In the genomic region with DNA sequence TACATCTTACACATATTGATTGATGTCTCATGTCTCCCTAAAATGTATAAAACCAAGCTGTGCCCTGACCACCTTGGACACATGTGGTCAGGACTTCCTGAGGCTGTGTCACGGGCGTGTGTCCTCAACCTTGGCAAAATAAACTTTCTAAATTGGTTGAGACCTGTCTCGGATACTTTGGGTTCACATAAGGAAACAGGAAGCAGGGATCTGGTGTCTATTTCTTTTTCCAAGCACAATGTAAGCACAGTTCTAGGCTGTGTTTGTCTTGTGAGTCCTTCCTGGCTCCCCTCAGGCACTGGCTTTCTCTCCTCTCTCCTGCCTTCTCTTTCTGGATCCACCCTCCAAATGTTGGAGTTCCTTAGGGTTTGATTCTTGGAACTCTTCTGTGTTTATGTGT, we compare ENCODE assay signal across 14 cellular contexts. TPM values are rescaled to one million over a fixed set of nuclear protein-coding genes. Genes with fewer than 3 reads are reported as not detected.
DNase-seq lines count a peak whose midpoint lies in the region; ATAC-seq and TF ChIP-seq lines count a peak whose summit lies in the region.
"Had no signal": no experiment of that assay in that cellular context is flagged by ENCODE, and none has a peak within 500 bp of the region (broad histone marks: within the 10 kb centered on the region; RNA-seq: fewer than 3 reads in every experiment).

No MANE protein-coding gene starts in this region.

- peaks cover 28% of the 10 kb centered on the region for H3K4me1 Mint-ChIP-seq in MCF 10A (ENCODE audit: insufficient read depth, unreplicated experiment)
- H3K4me1 Mint-ChIP-seq in naive thymus-derived CD4-positive, alpha-beta T cell: peaks cover 45 to 67% (median 53%) of the 10 kb centered on the region in 7 donors

- peaks cover 8% of the 10 kb centered on the region for H3K36me3 Mint-ChIP-seq in MCF 10A (ENCODE audit: insufficient read depth, unreplicated experiment)
- H3K36me3 Mint-ChIP-seq in naive thymus-derived CD4-positive, alpha-beta T cell: peaks cover 0 to 24% (median 15%) of the 10 kb centered on the region in 5 donors

- ATAC-seq in naive thymus-derived CD4-positive, alpha-beta T cell: no peak
- no peak for ATAC-seq in GM18517 (IDR thresholded peaks at IDR 0.05; ENCODE audit: unreplicated experiment)
- ATAC-seq: SK-N-SH treated with all-trans-retinoic acid at 6 μM for 48 hours had no signal

- H3K9me3 Mint-ChIP-seq in MCF 10A (ENCODE audit: unreplicated experiment): no peaks in the 10 kb centered on the region
- peaks cover 0 to 8% (median 0%) of the 10 kb centered on the region in 11 donors for H3K9me3 Mint-ChIP-seq in naive thymus-derived CD4-positive, alpha-beta T cell

- POLR2A ChIA-PET in MCF 10A (lab: Yijun Ruan, JAX): interaction anchor here (1.9 to 2.4 kb wide), 2 partner anchors 27 to 46 kb away, joined by 6 to 20 read pairs; no protein-coding TSS in a partner anchor
- POLR2A ChIA-PET in naive thymus-derived CD4-positive, alpha-beta T cell (lab: Charles Lee): interaction anchor here (1.0 to 8.6 kb wide), 3 partner anchors 29 to 97 kb away, joined by 4 to 112 read pairs (median 7); partner anchors contain the start of gene TPT1

- H3K4me1 ChIP-seq in naive thymus-derived CD4-positive, alpha-beta T cell (ENCODE audit: control insufficient read depth in 2 of 2, insufficient read depth in 2 of 2, low read length in 2 of 2): peaks cover 20 to 25% of the 10 kb centered on the region in 2 donors
- H3K4me1 ChIP-seq: Caco-2 had no signal

- TF ChIP-seq CTCF in MCF 10A (IDR thresholded peaks at IDR 0.05; ENCODE audit: unreplicated experiment): no peak

- H3K36me3 ChIP-seq in naive thymus-derived CD4-positive, alpha-beta T cell (ENCODE audit: control insufficient read depth in 2 of 3, insufficient read depth in 3 of 3, low read length in 3 of 3): no peaks in the 10 kb centered on the region
- H3K36me3 ChIP-seq: transverse colon had no signal

- no TSS peak for BruUV-seq in MCF 10A (replicated peaks; lab: Mats Ljungman, UMichigan)

- no peaks in the 10 kb centered on the region for H3K27me3 Mint-ChIP-seq in MCF 10A (ENCODE audit: insufficient read depth, unreplicated experiment)
- H3K27me3 Mint-ChIP-seq in naive thymus-derived CD4-positive, alpha-beta T cell: no peaks in the 10 kb centered on the region

- H3K4me3 ChIP-seq in naive thymus-derived CD4-positive, alpha-beta T cell (ENCODE audit: low read length): no peak overlapping the region
- H3K4me3 ChIP-seq: GM12878, transverse colon had no signal

- no peak overlapping the region for H3K27ac ChIP-seq in naive thymus-derived CD4-positive, alpha-beta T cell (ENCODE audit: low read depth, low read length)

- DNase-seq in COLO829 (ENCODE audit: low spot score) (peak; percentile 44), NCI-H69 (lab: John Stamatoyannopoulos, UW) (peak; percentile 7), MCF 10A (ENCODE audit: unreplicated experiment) (no peak), NCI-H128 (lab: John Stamatoyannopoulos, UW; ENCODE audit: unreplicated experiment) (no peak), medulla oblongata (ENCODE audit: extremely low spot score) (no peak)
- no peak for DNase-seq in naive thymus-derived CD4-positive, alpha-beta T cell
- DNase-seq in stimulated activated CD4-positive, alpha-beta T cell treated with anti-CD3 and anti-CD28 coated beads, Interleukin-15, amount 100 ng/mL, for 24 hours: no peak
- DNase-seq: Caco-2, NCI-H1092 treated with DMSO at 0.1 percent for 48 hours, NCI-H774, transverse colon had no signal

- H3K9me3 ChIP-seq in naive thymus-derived CD4-positive, alpha-beta T cell (ENCODE audit: control insufficient read depth in 2 of 3, low read length in 3 of 3): no peaks in the 10 kb centered on the region
- H3K9me3 ChIP-seq: Caco-2, transverse colon had no signal

- CTCF ChIA-PET in MCF 10A (lab: Yijun Ruan, JAX): interaction anchor here (0.6 to 7.9 kb wide), 3 partner anchors 24 to 179 kb away, joined by 3 to 74 read pairs (median 3); partner anchors contain the start of gene TPT1
- CTCF ChIA-PET in naive thymus-derived CD4-positive, alpha-beta T cell (lab: Charles Lee): interaction anchor here (0.6 to 1.7 kb wide), 8 partner anchors 12 to 772 kb away, joined by 3 to 5 read pairs (median 4); partner anchors contain the start of gene TPT1

- H3K27ac Mint-ChIP-seq in MCF 10A (ENCODE audit: low read depth, unreplicated experiment): peak overlapping the region; percentile 95
- H3K27ac Mint-ChIP-seq in naive thymus-derived CD4-positive, alpha-beta T cell: peak overlapping the region; percentile 43 to 96 (median 90)

- H3K27me3 ChIP-seq in naive thymus-derived CD4-positive, alpha-beta T cell (ENCODE audit: control insufficient read depth in 2 of 2, insufficient read depth in 2 of 2, low read length in 2 of 2): no peaks in the 10 kb centered on the region
- H3K27me3 ChIP-seq: transverse colon had no signal

- intact Hi-C loops in MCF 10A (cut with micrococcal nuclease): no loop called here
- intact Hi-C loops in naive thymus-derived CD4-positive, alpha-beta T cell (cut with micrococcal nuclease): loop anchor here (5.0 to 10.0 kb wide), 2 partner anchors 36 to 926 kb away; no protein-coding TSS in a partner anchor

- no peak overlapping the region for H3K4me3 Mint-ChIP-seq in MCF 10A (ENCODE audit: unreplicated experiment)
- peak overlapping the region in 8 of 10 donors; percentile 11 to 74 (median 48) for H3K4me3 Mint-ChIP-seq in naive thymus-derived CD4-positive, alpha-beta T cell

RNA-seq across cellular contexts. Expression of gene TPT1, which starts 27.6 kb away (rescaled TPM):
- 4,896 and 5,827 TPM in 2 replicates for total RNA-seq in MCF 10A (2022)
- total RNA-seq in naive thymus-derived CD4-positive, alpha-beta T cell: over 10,000 TPM in 2 of 5 experiments, 1,000 to 10,000 TPM in 3; 4,230 to 13,134 (median 7,796) TPM
- polyA plus RNA-seq in naive thymus-derived CD4-positive, alpha-beta T cell: 1,000 to 10,000 TPM; 3,943 to 4,894 TPM

RNA-seq across cellular contexts. Expression of gene SLC25A30, which starts 49.6 kb away (rescaled TPM):
- total RNA-seq in MCF 10A (2022): 10.5 and 11.9 TPM in 2 replicates
- 10 to 100 TPM; 13.3 to 29.4 (median 23.6) TPM for total RNA-seq in naive thymus-derived CD4-positive, alpha-beta T cell
- polyA plus RNA-seq in naive thymus-derived CD4-positive, alpha-beta T cell: 1 to 10 TPM; 1.7 to 2.1 TPM

Comparison
In these comparisons a context has a peak if more than half of its experiments do, and no peak if none do; other contexts are left out.
1. DNase-seq: peak in COLO829 (single experiment) and NCI-H69 (single experiment); none in MCF 10A (single experiment), naive thymus-derived CD4-positive, alpha-beta T cell (0 of 9), NCI-H128 (single experiment), stimulated activated CD4-positive, alpha-beta T cell treated with anti-CD3 and anti-CD28 coated beads, Interleukin-15, amount 100 ng/mL, for 24 hours (single experiment) and medulla oblongata (single experiment).